34 cellular contexts compared by ENCODE assay signal in genomic region chr2:236221798-236222197, GRCh38. TPM values are rescaled to one million over a fixed set of nuclear protein-coding genes. Genes with fewer than 3 reads are reported as not detected.
"Had no signal": no experiment of that assay in that cellular context is flagged by ENCODE, and none has a peak within 500 bp of the region (broad histone marks: within the 10 kb centered on the region; RNA-seq: fewer than 3 reads in every experiment).

No MANE protein-coding gene starts in this region.

- H3K4me3 ChIP-seq: adrenal gland, body of pancreas, esophagus squamous epithelium had no signal

- H3K9me3 Mint-ChIP-seq: activated naive CD4-positive, alpha-beta T cell treated with anti-CD3 and anti-CD28 coated beads, Interleukin-2, amount 50 U/mL, for 24 hours; activated naive CD8-positive, alpha-beta T cell treated with anti-CD3 and anti-CD28 coated beads for 36 hours; activated T-helper 2 cell treated with anti-CD3 and anti-CD28 coated beads, Interferon-gamma antibody, Interleukin-2, Interleukin-4, amounts not matched to agents 10 μg/mL and 5 μg/mL and 100 μg/mL, durations not matched to agents 14 hours and 24 hours and 36 hours; effector memory CD8-positive, alpha-beta T cell; T-helper 2 cell treated with Interferon-gamma antibody and Interleukin-4, amounts not matched to agents 5 μg/mL and 100 μg/mL, for 36 hours had no signal

- H3K36me3 ChIP-seq: adrenal gland, esophagus squamous epithelium, WERI-Rb-1 had no signal

- H3K36me3 Mint-ChIP-seq: activated naive CD4-positive, alpha-beta T cell treated with anti-CD3 and anti-CD28 coated beads, Interleukin-2, amount 50 U/mL, for 24 hours; activated naive CD8-positive, alpha-beta T cell treated with anti-CD3 and anti-CD28 coated beads for 36 hours had no signal

- H3K4me1 Mint-ChIP-seq: activated B cell treated with CpG ODN at 0.5 μM for 24 hours; activated naive CD4-positive, alpha-beta T cell treated with anti-CD3 and anti-CD28 coated beads, Interleukin-2, amount 50 U/mL, for 24 hours; activated naive CD8-positive, alpha-beta T cell treated with anti-CD3 and anti-CD28 coated beads for 36 hours; activated naive CD8-positive, alpha-beta T cell treated with anti-CD3 and anti-CD28 coated beads, Interleukin-2, amount 50 U/mL, for 24 hours; T-helper 17 cell had no signal

- DNase-seq: activated B cell treated with CpG ODN at 0.5 μM for 24 hours; activated CD4-positive, alpha-beta T cell treated with anti-CD3 and anti-CD28 coated beads for 48 hours; activated CD4-positive, alpha-beta T cell treated with anti-CD3 and anti-CD28 coated beads, Interleukin-2, amount 50 U/mL, for 1 hour; activated CD4-positive, alpha-beta T cell treated with anti-CD3 and anti-CD28 coated beads, Interleukin-2, amount 50 U/mL, for 48 hours; activated CD8-positive, alpha-beta memory T cell treated with anti-CD3 and anti-CD28 coated beads for 24 hours; activated CD8-positive, alpha-beta T cell treated with anti-CD3 and anti-CD28 coated beads for 36 hours; activated effector memory CD4-positive, alpha-beta T cell treated with anti-CD3 and anti-CD28 coated beads, Interleukin-2, amount 50 U/mL, for 16 hours; activated naive CD4-positive, alpha-beta T cell treated with anti-CD3 and anti-CD28 coated beads for 36 hours; activated naive CD8-positive, alpha-beta T cell treated with anti-CD3 and anti-CD28 coated beads for 36 hours; activated naive CD8-positive, alpha-beta T cell treated with anti-CD3 and anti-CD28 coated beads, Interleukin-2, amount 50 U/mL, for 24 hours; activated T-cell treated with anti-CD3 and anti-CD28 coated beads, Interleukin-2, amount 50 U/mL, for 4 hours; adrenal gland; amygdala; aorta; body of pancreas; caudate nucleus; cortex of kidney; dermis blood vessel endothelial cell; effector CD4-positive, alpha-beta T cell; effector memory CD8-positive, alpha-beta T cell; erythroblast; esophagus squamous epithelium; foreskin melanocyte; T-helper 1 cell; T-helper 17 cell; T1000; WERI-Rb-1 had no signal

- ATAC-seq: activated CD4-positive, CD25-positive, alpha-beta regulatory T cell treated with anti-CD3 and anti-CD28 coated beads, Interleukin-2, amount 50 U/mL, for 24 hours; activated CD8-positive, alpha-beta T cell treated with anti-CD3 and anti-CD28 coated beads for 36 hours; activated naive CD8-positive, alpha-beta T cell treated with anti-CD3 and anti-CD28 coated beads, Interleukin-2, amount 50 U/mL, for 24 hours; activated T-cell treated with anti-CD3 and anti-CD28 coated beads, Interleukin-2, amount 50 U/mL, for 4 hours; body of pancreas; effector memory CD8-positive, alpha-beta T cell; T-helper 17 cell had no signal

- H3K27ac Mint-ChIP-seq: activated B cell treated with CpG ODN at 0.5 μM for 24 hours; activated CD8-positive, alpha-beta T cell treated with anti-CD3 and anti-CD28 coated beads for 36 hours; activated naive CD4-positive, alpha-beta T cell treated with anti-CD3 and anti-CD28 coated beads for 36 hours; activated naive CD4-positive, alpha-beta T cell treated with anti-CD3 and anti-CD28 coated beads, Interleukin-2, amount 50 U/mL, for 24 hours; activated naive CD8-positive, alpha-beta T cell treated with anti-CD3 and anti-CD28 coated beads for 36 hours; activated naive CD8-positive, alpha-beta T cell treated with anti-CD3 and anti-CD28 coated beads, Interleukin-2, amount 50 U/mL, for 24 hours; activated T-helper 2 cell treated with anti-CD3 and anti-CD28 coated beads, Interferon-gamma antibody, Interleukin-2, Interleukin-4, amounts not matched to agents 10 μg/mL and 5 μg/mL and 100 μg/mL, durations not matched to agents 14 hours and 24 hours and 36 hours; effector memory CD8-positive, alpha-beta T cell; T-helper 17 cell; T-helper 2 cell treated with Interferon-gamma antibody and Interleukin-4, amounts not matched to agents 5 μg/mL and 100 μg/mL, for 36 hours had no signal

- H3K27me3 ChIP-seq: body of pancreas had no signal

- H3K27ac ChIP-seq: adrenal gland, body of pancreas, esophagus squamous epithelium, WERI-Rb-1 had no signal

- H3K9me3 ChIP-seq: adrenal gland, body of pancreas had no signal

- H3K4me1 ChIP-seq: adrenal gland, body of pancreas, esophagus squamous epithelium had no signal

- H3K4me3 Mint-ChIP-seq: activated B cell treated with CpG ODN at 0.5 μM for 24 hours; activated CD8-positive, alpha-beta T cell treated with anti-CD3 and anti-CD28 coated beads for 36 hours; activated naive CD4-positive, alpha-beta T cell treated with anti-CD3 and anti-CD28 coated beads for 36 hours; activated naive CD4-positive, alpha-beta T cell treated with anti-CD3 and anti-CD28 coated beads, Interleukin-2, amount 50 U/mL, for 24 hours; activated naive CD8-positive, alpha-beta T cell treated with anti-CD3 and anti-CD28 coated beads for 36 hours; activated naive CD8-positive, alpha-beta T cell treated with anti-CD3 and anti-CD28 coated beads, Interleukin-2, amount 50 U/mL, for 24 hours; activated T-cell treated with anti-CD3 and anti-CD28 coated beads, Interleukin-2, amount 50 U/mL, for 4 hours; effector memory CD8-positive, alpha-beta T cell; T-helper 17 cell; T-helper 2 cell treated with Interferon-gamma antibody and Interleukin-4, amounts not matched to agents 5 μg/mL and 100 μg/mL, for 36 hours had no signal

RNA-seq across cellular contexts. Expression of gene ASB18, which starts 42.4 kb away (rescaled TPM):
- total RNA-seq: activated B cell treated with CpG ODN at 0.5 μM for 24 hours; activated CD8-positive, alpha-beta T cell treated with anti-CD3 and anti-CD28 coated beads for 36 hours; activated naive CD4-positive, alpha-beta T cell treated with anti-CD3 and anti-CD28 coated beads for 36 hours; activated naive CD8-positive, alpha-beta T cell treated with anti-CD3 and anti-CD28 coated beads for 36 hours; activated T-cell treated with anti-CD3 and anti-CD28 coated beads, Interleukin-2, amount 50 U/mL, for 4 hours; activated T-helper 2 cell treated with anti-CD3 and anti-CD28 coated beads, Interferon-gamma antibody, Interleukin-2, Interleukin-4, amounts not matched to agents 10 μg/mL and 5 μg/mL and 100 μg/mL, durations not matched to agents 14 hours and 24 hours and 36 hours; adrenal gland; aorta; body of pancreas; chondrocyte; dermis blood vessel endothelial cell; esophagus squamous epithelium; fibroblast of lung; fibroblast of villous mesenchyme; T-helper 17 cell had no signal
- polyA plus RNA-seq: adrenal gland, aorta, fibroblast of lung had no signal

RNA-seq across cellular contexts. Expression of gene GBX2, which starts 53.6 kb away (rescaled TPM):
- total RNA-seq: activated B cell treated with CpG ODN at 0.5 μM for 24 hours; activated CD8-positive, alpha-beta T cell treated with anti-CD3 and anti-CD28 coated beads for 36 hours; activated naive CD4-positive, alpha-beta T cell treated with anti-CD3 and anti-CD28 coated beads for 36 hours; activated naive CD8-positive, alpha-beta T cell treated with anti-CD3 and anti-CD28 coated beads for 36 hours; activated T-cell treated with anti-CD3 and anti-CD28 coated beads, Interleukin-2, amount 50 U/mL, for 4 hours; activated T-helper 2 cell treated with anti-CD3 and anti-CD28 coated beads, Interferon-gamma antibody, Interleukin-2, Interleukin-4, amounts not matched to agents 10 μg/mL and 5 μg/mL and 100 μg/mL, durations not matched to agents 14 hours and 24 hours and 36 hours; adrenal gland; aorta; body of pancreas; esophagus squamous epithelium; fibroblast of lung; fibroblast of villous mesenchyme; T-helper 17 cell had no signal
- polyA plus RNA-seq: adrenal gland had no signal
